9 cellular contexts compared by ENCODE assay signal in the genomic region with DNA sequence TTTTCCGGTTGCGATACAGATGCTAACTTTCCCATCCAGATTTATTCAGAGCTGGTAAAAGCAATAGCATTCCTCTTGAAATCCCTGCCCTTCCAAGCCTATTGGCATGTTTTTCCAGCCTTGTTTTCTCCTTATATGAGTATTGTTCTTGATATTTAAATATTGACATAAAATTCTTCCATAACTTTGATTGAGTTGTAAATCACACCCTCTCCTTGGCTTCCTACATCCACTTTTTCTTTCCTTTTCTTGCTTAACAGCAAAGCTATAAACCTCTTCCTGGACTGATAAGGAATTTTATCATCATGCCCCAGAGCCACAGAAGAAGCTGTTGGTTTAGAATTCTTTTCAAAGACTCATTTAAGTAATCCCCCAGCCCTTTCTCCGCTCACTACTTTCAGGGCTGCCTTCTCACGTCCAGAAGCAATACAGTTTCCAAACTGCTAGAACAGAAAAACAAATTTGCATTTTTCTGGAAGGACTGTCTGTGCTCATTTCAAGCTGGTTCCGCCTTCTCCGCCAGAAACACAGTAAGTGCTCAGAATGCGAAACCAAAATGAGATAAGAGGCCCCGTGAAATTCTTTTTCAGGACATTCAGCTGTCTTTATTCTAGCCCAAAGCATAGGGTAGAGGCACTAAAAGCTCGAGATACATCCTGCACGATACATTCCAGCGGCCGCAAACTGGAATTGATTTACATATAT. TPM values are rescaled to one million over a fixed set of nuclear protein-coding genes. Genes with fewer than 3 reads are reported as not detected.
DNase-seq lines count a peak whose midpoint lies in the region; ATAC-seq and TF ChIP-seq lines count a peak whose summit lies in the region.
"Had no signal": no experiment of that assay in that cellular context is flagged by ENCODE, and none has a peak within 500 bp of the region (broad histone marks: within the 10 kb centered on the region; RNA-seq: fewer than 3 reads in every experiment).

No MANE protein-coding gene starts in this region.

- H3K9ac ChIP-seq in ES-I3 (ENCODE audit: low read depth, low read length) (peak overlapping the region; percentile 84), neural progenitor cell (no peak overlapping the region)

- H3F3A ChIP-seq in neural progenitor cell (ENCODE audit: low read depth): peaks cover 26% of the 10 kb centered on the region

- H2AFZ ChIP-seq in neural progenitor cell (replicated peaks): no peak overlapping the region

- TF ChIP-seq CTCF in endothelial cell (IDR thresholded peaks at IDR 0.05; ENCODE audit: unreplicated experiment) (no peak), neural progenitor cell (IDR thresholded peaks at IDR 0.05) (no peak)

- H4K20me1 ChIP-seq in neural progenitor cell (ENCODE audit: low read depth): peaks cover 7% of the 10 kb centered on the region

- DNase-seq in NCI-H526 (lab: John Stamatoyannopoulos, UW) (peak; percentile 61 to 73), endothelial cell (ENCODE audit: low spot score) (no peak), neural progenitor cell (ENCODE audit: low spot score) (no peak), NCI-H2081 treated with DMSO at 0.1 percent for 48 hours (lab: John Stamatoyannopoulos, UW) (no peak), NCI-H510A (lab: John Stamatoyannopoulos, UW) (no peak)

- H3K4me1 Mint-ChIP-seq in endothelial cell (ENCODE audit: unreplicated experiment) (peaks cover 31% of the 10 kb centered on the region), neural progenitor cell (peaks cover 56% of the 10 kb centered on the region)

- H3K4me3 Mint-ChIP-seq in endothelial cell (ENCODE audit: unreplicated experiment) (peak overlapping the region; percentile 95), neural progenitor cell (peak overlapping the region; percentile 93)

- no peaks in the 10 kb centered on the region for H3K27me3 ChIP-seq in neural progenitor cell

- peak overlapping the region; percentile 96 for H3K27ac Mint-ChIP-seq in endothelial cell (ENCODE audit: unreplicated experiment)
- H3K27ac Mint-ChIP-seq in neural progenitor cell: peak overlapping the region; percentile 98

- no peaks in the 10 kb centered on the region for H3K36me3 ChIP-seq in ES-I3 (ENCODE audit: insufficient read depth, low read length)
- no peaks in the 10 kb centered on the region for H3K36me3 ChIP-seq in neural progenitor cell
- H3K36me3 ChIP-seq: neutrophil had no signal

- peak overlapping the region; percentile 61 for H3K4me3 ChIP-seq in neural progenitor cell

- ATAC-seq in HG03095 (IDR thresholded peaks at IDR 0.05; ENCODE audit: unreplicated experiment) (no peak), HG03460 (IDR thresholded peaks at IDR 0.05; ENCODE audit: unreplicated experiment) (no peak)

- H3K27me3 Mint-ChIP-seq in endothelial cell (ENCODE audit: unreplicated experiment): peaks cover 3% of the 10 kb centered on the region
- peaks cover 2% of the 10 kb centered on the region for H3K27me3 Mint-ChIP-seq in neural progenitor cell (ENCODE audit: insufficient read depth, low read depth)

- H3K9me3 Mint-ChIP-seq in endothelial cell (ENCODE audit: unreplicated experiment): no peaks in the 10 kb centered on the region
- peaks cover 2% of the 10 kb centered on the region for H3K9me3 Mint-ChIP-seq in neural progenitor cell

- H3K4me1 ChIP-seq in ES-I3 (ENCODE audit: insufficient read depth, low read length) (peaks cover 36% of the 10 kb centered on the region), neural progenitor cell (peaks cover 30% of the 10 kb centered on the region)

- peak overlapping the region; percentile 74 for H3K4me2 ChIP-seq in neural progenitor cell

- H3K79me2 ChIP-seq in neural progenitor cell (ENCODE audit: low read depth): peaks cover 52% of the 10 kb centered on the region

- no peaks in the 10 kb centered on the region for H3K36me3 Mint-ChIP-seq in endothelial cell (ENCODE audit: low read depth, unreplicated experiment)
- peaks cover 4% of the 10 kb centered on the region for H3K36me3 Mint-ChIP-seq in neural progenitor cell

- no peaks in the 10 kb centered on the region for H3K9me3 ChIP-seq in ES-I3 (ENCODE audit: control insufficient read depth, insufficient read depth, low read length)
- H3K9me3 ChIP-seq in neural progenitor cell (ENCODE audit: low read depth): no peaks in the 10 kb centered on the region
- H3K9me3 ChIP-seq: neutrophil had no signal

- H3K27ac ChIP-seq in neural progenitor cell: peak overlapping the region; percentile 42
- H3K27ac ChIP-seq: neutrophil had no signal

RNA-seq across cellular contexts. Expression of gene MID1, which starts 0.9 kb away (rescaled TPM):
- total RNA-seq in endothelial cell (ENCODE audit: unreplicated experiment) (61.8 TPM), neural progenitor cell (ENCODE audit: low replicate concordance) (22.8 and 29.5 TPM in 2 replicates)

Comparison
In these comparisons a context has a peak if more than half of its experiments do, and no peak if none do; other contexts are left out.
1. DNase-seq: peak in NCI-H526 (2 of 2); none in endothelial cell (single experiment), neural progenitor cell (single experiment), NCI-H2081 treated with DMSO at 0.1 percent for 48 hours (single experiment) and NCI-H510A (single experiment).